1 cellular context compared by ENCODE assay signal in the genomic region with DNA sequence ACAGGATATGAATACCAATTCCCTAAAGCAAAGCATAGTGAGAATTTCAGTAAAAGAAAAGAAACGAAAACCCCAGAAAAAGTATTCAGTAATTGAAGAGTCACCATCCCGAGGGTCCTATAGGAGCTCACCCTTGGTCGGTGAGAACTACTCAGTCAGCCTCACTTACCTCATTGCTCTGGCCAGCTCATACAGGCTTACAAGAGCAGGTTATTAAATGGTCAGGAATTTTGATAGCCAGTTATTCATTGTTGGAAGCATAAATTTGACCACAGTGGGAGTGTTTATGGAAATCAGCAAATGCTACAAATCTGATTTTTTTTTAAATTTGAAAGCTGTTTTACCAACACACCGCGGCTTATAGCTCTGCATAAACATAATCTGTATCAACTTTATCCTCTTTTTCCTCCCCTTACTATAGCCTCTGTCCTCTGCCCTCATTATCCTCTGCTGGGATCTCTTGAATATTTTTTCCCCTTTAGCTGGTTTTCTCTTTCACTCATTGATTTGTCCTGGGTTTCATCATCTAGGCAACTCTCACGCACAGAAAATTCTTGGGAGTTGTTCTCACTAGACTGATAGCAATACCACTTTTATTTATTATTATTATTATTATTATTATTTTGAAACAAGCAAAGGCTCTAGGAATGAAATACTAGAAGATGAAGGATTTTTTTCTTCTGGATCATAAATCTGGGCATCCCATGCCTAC.
TF ChIP-seq lines count a peak whose summit lies in the region.

No MANE protein-coding gene starts in this region.

TF ChIP-seq in WTC11, 78 proteins besides CTCF, POLR2A, EP300 and RAD21 (continued from another document):
- TF ChIP-seq, protein P1, sequence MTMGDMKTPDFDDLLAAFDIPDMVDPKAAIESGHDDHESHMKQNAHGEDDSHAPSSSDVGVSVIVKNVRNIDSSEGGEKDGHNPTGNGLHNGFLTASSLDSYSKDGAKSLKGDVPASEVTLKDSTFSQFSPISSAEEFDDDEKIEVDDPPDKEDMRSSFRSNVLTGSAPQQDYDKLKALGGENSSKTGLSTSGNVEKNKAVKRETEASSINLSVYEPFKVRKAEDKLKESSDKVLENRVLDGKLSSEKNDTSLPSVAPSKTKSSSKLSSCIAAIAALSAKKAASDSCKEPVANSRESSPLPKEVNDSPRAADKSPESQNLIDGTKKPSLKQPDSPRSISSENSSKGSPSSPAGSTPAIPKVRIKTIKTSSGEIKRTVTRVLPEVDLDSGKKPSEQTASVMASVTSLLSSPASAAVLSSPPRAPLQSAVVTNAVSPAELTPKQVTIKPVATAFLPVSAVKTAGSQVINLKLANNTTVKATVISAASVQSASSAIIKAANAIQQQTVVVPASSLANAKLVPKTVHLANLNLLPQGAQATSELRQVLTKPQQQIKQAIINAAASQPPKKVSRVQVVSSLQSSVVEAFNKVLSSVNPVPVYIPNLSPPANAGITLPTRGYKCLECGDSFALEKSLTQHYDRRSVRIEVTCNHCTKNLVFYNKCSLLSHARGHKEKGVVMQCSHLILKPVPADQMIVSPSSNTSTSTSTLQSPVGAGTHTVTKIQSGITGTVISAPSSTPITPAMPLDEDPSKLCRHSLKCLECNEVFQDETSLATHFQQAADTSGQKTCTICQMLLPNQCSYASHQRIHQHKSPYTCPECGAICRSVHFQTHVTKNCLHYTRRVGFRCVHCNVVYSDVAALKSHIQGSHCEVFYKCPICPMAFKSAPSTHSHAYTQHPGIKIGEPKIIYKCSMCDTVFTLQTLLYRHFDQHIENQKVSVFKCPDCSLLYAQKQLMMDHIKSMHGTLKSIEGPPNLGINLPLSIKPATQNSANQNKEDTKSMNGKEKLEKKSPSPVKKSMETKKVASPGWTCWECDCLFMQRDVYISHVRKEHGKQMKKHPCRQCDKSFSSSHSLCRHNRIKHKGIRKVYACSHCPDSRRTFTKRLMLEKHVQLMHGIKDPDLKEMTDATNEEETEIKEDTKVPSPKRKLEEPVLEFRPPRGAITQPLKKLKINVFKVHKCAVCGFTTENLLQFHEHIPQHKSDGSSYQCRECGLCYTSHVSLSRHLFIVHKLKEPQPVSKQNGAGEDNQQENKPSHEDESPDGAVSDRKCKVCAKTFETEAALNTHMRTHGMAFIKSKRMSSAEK (CRISPR knock-in tag; IDR thresholded peaks at IDR 0.05; ENCODE audit: borderline replicate concordance): no peak
- TF ChIP-seq, protein P2, sequence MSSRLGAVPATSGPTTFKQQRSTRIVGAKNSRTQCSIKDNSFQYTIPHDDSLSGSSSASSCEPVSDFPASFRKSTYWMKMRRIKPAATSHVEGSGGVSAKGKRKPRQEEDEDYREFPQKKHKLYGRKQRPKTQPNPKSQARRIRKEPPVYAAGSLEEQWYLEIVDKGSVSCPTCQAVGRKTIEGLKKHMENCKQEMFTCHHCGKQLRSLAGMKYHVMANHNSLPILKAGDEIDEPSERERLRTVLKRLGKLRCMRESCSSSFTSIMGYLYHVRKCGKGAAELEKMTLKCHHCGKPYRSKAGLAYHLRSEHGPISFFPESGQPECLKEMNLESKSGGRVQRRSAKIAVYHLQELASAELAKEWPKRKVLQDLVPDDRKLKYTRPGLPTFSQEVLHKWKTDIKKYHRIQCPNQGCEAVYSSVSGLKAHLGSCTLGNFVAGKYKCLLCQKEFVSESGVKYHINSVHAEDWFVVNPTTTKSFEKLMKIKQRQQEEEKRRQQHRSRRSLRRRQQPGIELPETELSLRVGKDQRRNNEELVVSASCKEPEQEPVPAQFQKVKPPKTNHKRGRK (CRISPR knock-in tag; IDR thresholded peaks at IDR 0.05; ENCODE audit: borderline replicate concordance): no peak
- TF ChIP-seq ATF1 (CRISPR knock-in tag; IDR thresholded peaks at IDR 0.05) (no peak), FOXJ3 (CRISPR knock-in tag; IDR thresholded peaks at IDR 0.05; ENCODE audit: borderline replicate concordance) (no peak), CREM (CRISPR knock-in tag; IDR thresholded peaks at IDR 0.05) (no peak), SMAD4 (CRISPR knock-in tag; IDR thresholded peaks at IDR 0.05) (no peak)
- TF ChIP-seq, protein P3, sequence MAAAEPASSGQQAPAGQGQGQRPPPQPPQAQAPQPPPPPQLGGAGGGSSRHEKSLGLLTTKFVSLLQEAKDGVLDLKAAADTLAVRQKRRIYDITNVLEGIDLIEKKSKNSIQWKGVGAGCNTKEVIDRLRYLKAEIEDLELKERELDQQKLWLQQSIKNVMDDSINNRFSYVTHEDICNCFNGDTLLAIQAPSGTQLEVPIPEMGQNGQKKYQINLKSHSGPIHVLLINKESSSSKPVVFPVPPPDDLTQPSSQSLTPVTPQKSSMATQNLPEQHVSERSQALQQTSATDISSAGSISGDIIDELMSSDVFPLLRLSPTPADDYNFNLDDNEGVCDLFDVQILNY (CRISPR knock-in tag; IDR thresholded peaks at IDR 0.05): no peak
TF ChIP-seq in WTC11: peak in this region for 0.
